Comparison of ENCODE assay signal across 15 cellular contexts in genomic region chr1:209835782-209836298, GRCh38. TPM values are rescaled to one million over a fixed set of nuclear protein-coding genes. Genes with fewer than 3 reads are reported as not detected.
A peak's percentile ranks its signal among the peaks of the same experiment; 100 is the strongest.
DNase-seq lines count a peak whose midpoint lies in the region; ATAC-seq lines count a peak whose summit lies in the region.
"Had no signal": no experiment of that assay in that cellular context is flagged by ENCODE, and none has a peak within 500 bp of the region (broad histone marks: within the 10 kb centered on the region; RNA-seq: fewer than 3 reads in every experiment).

No MANE protein-coding gene starts in this region.

- H3K27me3 Mint-ChIP-seq in activated T-cell treated with anti-CD3 and anti-CD28 coated beads, Interleukin-2, amount 50 U/mL, for 72 hours (ENCODE audit: low read depth): no peaks in the 10 kb centered on the region
- H3K27me3 Mint-ChIP-seq in stimulated activated naive CD8-positive, alpha-beta T cell treated with anti-CD3 and anti-CD28 coated beads, Interleukin-15, amount 100 ng/mL, for 72 hours: no peaks in the 10 kb centered on the region

- peak overlapping the region; percentile 74 for H3K27ac Mint-ChIP-seq in activated T-cell treated with anti-CD3 and anti-CD28 coated beads, Interleukin-2, amount 50 U/mL, for 72 hours
- H3K27ac Mint-ChIP-seq in stimulated activated naive CD8-positive, alpha-beta T cell treated with anti-CD3 and anti-CD28 coated beads, Interleukin-15, amount 100 ng/mL, for 72 hours: peak overlapping the region; percentile 37 to 59

- H3K4me1 Mint-ChIP-seq in activated T-cell treated with anti-CD3 and anti-CD28 coated beads, Interleukin-2, amount 50 U/mL, for 72 hours (ENCODE audit: low read depth): peaks cover 75% of the 10 kb centered on the region
- H3K4me1 Mint-ChIP-seq in stimulated activated naive CD8-positive, alpha-beta T cell treated with anti-CD3 and anti-CD28 coated beads, Interleukin-15, amount 100 ng/mL, for 72 hours: peaks cover 75% of the 10 kb centered on the region

- H3K9me3 Mint-ChIP-seq in activated T-cell treated with anti-CD3 and anti-CD28 coated beads, Interleukin-2, amount 50 U/mL, for 72 hours: no peaks in the 10 kb centered on the region
- H3K9me3 Mint-ChIP-seq in stimulated activated naive CD8-positive, alpha-beta T cell treated with anti-CD3 and anti-CD28 coated beads, Interleukin-15, amount 100 ng/mL, for 72 hours: no peaks in the 10 kb centered on the region

- peak; percentile 77 to 83 for ATAC-seq in activated T-cell treated with anti-CD3 and anti-CD28 coated beads, Interleukin-2, amount 50 U/mL, for 72 hours (replicated peaks in 1 of 2)
- ATAC-seq in stimulated activated naive CD8-positive, alpha-beta T cell treated with anti-CD3 and anti-CD28 coated beads, Interleukin-15, amount 100 ng/mL, for 72 hours: peak; percentile 70
- ATAC-seq in left colon (no peak), HG02885 (IDR thresholded peaks at IDR 0.05; ENCODE audit: poor library complexity, unreplicated experiment) (no peak), GM21390 (IDR thresholded peaks at IDR 0.05; ENCODE audit: unreplicated experiment) (no peak)

- intact Hi-C loops in left colon (cut with DNase I, micrococcal nuclease): no loop called here

- H3K36me3 Mint-ChIP-seq in activated T-cell treated with anti-CD3 and anti-CD28 coated beads, Interleukin-2, amount 50 U/mL, for 72 hours (ENCODE audit: insufficient read depth in 2 of 2): peaks cover 13 to 67% of the 10 kb centered on the region in 2 donors

- peak; percentile 15 to 20 for DNase-seq in stimulated activated CD4-positive, alpha-beta T cell treated with anti-CD3 and anti-CD28 coated beads, Interleukin-15, amount 100 ng/mL, for 48 hours (ENCODE audit: low read depth in 2 of 2)
- no peak for DNase-seq in stimulated activated CD4-positive, alpha-beta T cell treated with anti-CD3 and anti-CD28 coated beads, Interleukin-4, amount 100 ng/mL, for 1 hour
- peak; percentile 9 to 23 for DNase-seq in activated T-cell treated with anti-CD3 and anti-CD28 coated beads, Interleukin-2, amount 50 U/mL, for 72 hours
- peak; percentile 77 for DNase-seq in fibroblast of gingiva (ENCODE audit: low read depth)
- DNase-seq in stimulated activated naive CD8-positive, alpha-beta T cell treated with anti-CD3 and anti-CD28 coated beads, Interleukin-15, amount 100 ng/mL, for 72 hours: no peak
- DNase-seq in left colon: no peak
- DNase-seq: aorta; effector CD4-positive, alpha-beta T cell; KG1; NCI-H1694; NCI-H524 treated with DMSO at 0.1 percent for 48 hours; posterior cingulate gyrus; stimulated activated naive CD4-positive, alpha-beta T cell had no signal

- peak overlapping the region in 1 of 2 donors; percentile 42 for H3K4me3 Mint-ChIP-seq in activated T-cell treated with anti-CD3 and anti-CD28 coated beads, Interleukin-2, amount 50 U/mL, for 72 hours
- H3K4me3 Mint-ChIP-seq in stimulated activated naive CD8-positive, alpha-beta T cell treated with anti-CD3 and anti-CD28 coated beads, Interleukin-15, amount 100 ng/mL, for 72 hours: no peak overlapping the region

RNA-seq across cellular contexts. Expression of gene UTP25, which starts 8.1 kb away (rescaled TPM):
- total RNA-seq in activated T-cell treated with anti-CD3 and anti-CD28 coated beads, Interleukin-2, amount 50 U/mL, for 72 hours: 10 to 100 TPM; 11.5 to 11.9 TPM
- total RNA-seq in left colon: 1 to 10 TPM; 4.8 to 6.2 TPM

RNA-seq across cellular contexts. Expression of gene IRF6, which starts 29.9 kb away (rescaled TPM):
- 1 to 10 TPM in 1 of 2 donors, under 1 TPM in 1; 0.49 to 2.3 TPM for total RNA-seq in activated T-cell treated with anti-CD3 and anti-CD28 coated beads, Interleukin-2, amount 50 U/mL, for 72 hours
- 100 to 1,000 TPM in 1 of 2 donors, 10 to 100 TPM in 1; 92.8 to 132 TPM for total RNA-seq in left colon

RNA-seq across cellular contexts. Expression of gene C1orf74, which starts 51.5 kb away (rescaled TPM):
- total RNA-seq in activated T-cell treated with anti-CD3 and anti-CD28 coated beads, Interleukin-2, amount 50 U/mL, for 72 hours: 1 to 10 TPM; 2.8 to 3.3 TPM
- 1 to 10 TPM; 2.0 to 4.5 TPM for total RNA-seq in left colon

Comparison
In these comparisons a context has a peak if more than half of its experiments do, and no peak if none do; other contexts are left out.
1. DNase-seq: peak in stimulated activated CD4-positive, alpha-beta T cell treated with anti-CD3 and anti-CD28 coated beads, Interleukin-15, amount 100 ng/mL, for 48 hours (2 of 2), activated T-cell treated with anti-CD3 and anti-CD28 coated beads, Interleukin-2, amount 50 U/mL, for 72 hours (2 of 2) and fibroblast of gingiva (single experiment); none in stimulated activated CD4-positive, alpha-beta T cell treated with anti-CD3 and anti-CD28 coated beads, Interleukin-4, amount 100 ng/mL, for 1 hour (single experiment), stimulated activated naive CD8-positive, alpha-beta T cell treated with anti-CD3 and anti-CD28 coated beads, Interleukin-15, amount 100 ng/mL, for 72 hours (0 of 2) and left colon (0 of 2).
2. ATAC-seq: peak in activated T-cell treated with anti-CD3 and anti-CD28 coated beads, Interleukin-2, amount 50 U/mL, for 72 hours (2 of 2) and stimulated activated naive CD8-positive, alpha-beta T cell treated with anti-CD3 and anti-CD28 coated beads, Interleukin-15, amount 100 ng/mL, for 72 hours (single experiment); none in left colon (single experiment), HG02885 (single experiment) and GM21390 (single experiment).
3. RNA of gene IRF6, which starts 29.9 kb away (total RNA-seq): 92.8 to 132 TPM in left colon; 0.49 to 2.3 TPM in activated T-cell treated with anti-CD3 and anti-CD28 coated beads, Interleukin-2, amount 50 U/mL, for 72 hours; every median in the first group is over 10 times any median in the second.